10 cellular contexts compared by ENCODE assay signal in genomic region chr2:197229509-197230458, GRCh38.
A peak's percentile ranks its signal among the peaks of the same experiment; 100 is the strongest.
DNase-seq lines count a peak whose midpoint lies in the region; ATAC-seq, FAIRE-seq and TF ChIP-seq lines count a peak whose summit lies in the region.
"Had no signal": no experiment of that assay in that cellular context is flagged by ENCODE, and none has a peak within 500 bp of the region (broad histone marks: within the 10 kb centered on the region; RNA-seq: fewer than 3 reads in every experiment).

No MANE protein-coding gene starts in this region.

- no peak overlapping the region for H2AK5ac ChIP-seq in H9 (ENCODE audit: insufficient read length, low read length)

- H3K27me3 ChIP-seq in astrocyte (ENCODE audit: insufficient read depth, low read length) = no peaks in the 10 kb centered on the region
- H3K27me3 ChIP-seq in H9 (ENCODE audit: insufficient read depth, low read length) = no peaks in the 10 kb centered on the region
- H3K27me3 ChIP-seq: pancreas had no signal

- H4K20me1 ChIP-seq in astrocyte (ENCODE audit: insufficient read depth, low read length) (no peaks in the 10 kb centered on the region), H9 (ENCODE audit: control insufficient read depth, insufficient read depth, insufficient read length) (no peaks in the 10 kb centered on the region)

- no peak overlapping the region for H3K23ac ChIP-seq in H9 (ENCODE audit: insufficient read length, low read depth, low read length)

- H4K8ac ChIP-seq in H9 (replicated peaks; ENCODE audit: insufficient read length, low read depth, low read length) = no peak overlapping the region

- H3K14ac ChIP-seq in H9 (ENCODE audit: insufficient read depth, low read length) = no peak overlapping the region

- no CpG with 5 or more reads among the region's 4 CpGs for WGBS in H9 (ENCODE audit: extremely low coverage, insufficient read length, low lambda C conversion rate)

- H3K4me3 Mint-ChIP-seq in astrocyte (ENCODE audit: unreplicated experiment) = no peak overlapping the region
- H3K4me3 Mint-ChIP-seq in natural killer cell = peak overlapping the region; percentile 40
- H3K4me3 Mint-ChIP-seq in H9 = no peak overlapping the region

- H2AFZ ChIP-seq in astrocyte (ENCODE audit: low read depth, low read length) (no peak overlapping the region), H9 (ENCODE audit: low read length) (no peak overlapping the region)

- H3K4me1 Mint-ChIP-seq in astrocyte (ENCODE audit: low read depth, unreplicated experiment) = peaks cover 6% of the 10 kb centered on the region
- peaks cover 91 to 94% of the 10 kb centered on the region in 2 donors for H3K4me1 Mint-ChIP-seq in natural killer cell
- H3K4me1 Mint-ChIP-seq in H9 = peaks cover 3 to 4% of the 10 kb centered on the region in 2 experiments

- no peak overlapping the region for H4K5ac ChIP-seq in H9 (ENCODE audit: insufficient read length, low read depth, low read length)

- no peak overlapping the region for H3K9ac ChIP-seq in astrocyte (ENCODE audit: low read length)
- no peak overlapping the region for H3K9ac ChIP-seq in H9 (ENCODE audit: extremely low read depth, insufficient read length, low read length)

- H2BK12ac ChIP-seq in H9 (ENCODE audit: insufficient read length, low read depth, low read length) = no peak overlapping the region

- H3K27ac ChIP-seq in astrocyte (ENCODE audit: low read depth, low read length) (no peak overlapping the region), H9 (ENCODE audit: insufficient read length, low read depth, low read length) (no peak overlapping the region)
- H3K27ac ChIP-seq: pancreas had no signal

- no peak overlapping the region for H2BK5ac ChIP-seq in H9 (ENCODE audit: insufficient read length, low read length)

- no peak overlapping the region for H3K4me2 ChIP-seq in astrocyte (ENCODE audit: low read length)
- no peak overlapping the region for H3K4me2 ChIP-seq in H9 (ENCODE audit: insufficient read depth, insufficient read length, low read length)

- H3K36me3 Mint-ChIP-seq in astrocyte (ENCODE audit: low read depth, unreplicated experiment) = no peaks in the 10 kb centered on the region
- H3K36me3 Mint-ChIP-seq in natural killer cell = no peaks in the 10 kb centered on the region
- H3K36me3 Mint-ChIP-seq in H9 (ENCODE audit: insufficient read depth in 1 of 3, low read depth in 3 of 3) = no peaks in the 10 kb centered on the region

- H4K91ac ChIP-seq in H9 (ENCODE audit: insufficient read length, low read depth, low read length) = no peak overlapping the region

- H3K4me3 ChIP-seq in astrocyte (ENCODE audit: insufficient read depth, low read depth, low read length) = no peak overlapping the region
- H3K4me3 ChIP-seq: pancreas had no signal

- no peaks in the 10 kb centered on the region for H3K79me1 ChIP-seq in H9 (ENCODE audit: insufficient read depth, low read depth, low read length, poor library complexity, severe bottlenecking)

- DNase-seq in CD1c-positive myeloid dendritic cell (ENCODE audit: extremely low spot score) (peak; percentile 31), H4 (ENCODE audit: low spot score) (peak; percentile 21), astrocyte (ENCODE audit: low read depth) (peak; percentile 90), natural killer cell (no peak), H9 (no peak), DMS114 treated with DMSO at 0.1 percent for 48 hours (lab: John Stamatoyannopoulos, UW; ENCODE audit: unreplicated experiment) (no peak)
- DNase-seq: NCI-H2081, pancreas had no signal

- no peak overlapping the region for H2BK20ac ChIP-seq in H9 (ENCODE audit: low read depth, low read length, poor library complexity, severe bottlenecking)

- H3K4ac ChIP-seq in H9 (ENCODE audit: low read depth, low read length) = no peak overlapping the region

- intact Hi-C loops in natural killer cell (cut with micrococcal nuclease) = no loop called here

- no peak overlapping the region for H3T11ph ChIP-seq in H9 (ENCODE audit: low read length)

- no peaks in the 10 kb centered on the region for H3K9me3 ChIP-seq in astrocyte (ENCODE audit: insufficient read depth, low read depth, low read length)
- no peaks in the 10 kb centered on the region for H3K9me3 ChIP-seq in H9 (ENCODE audit: control insufficient read depth, low read depth, low read length)
- H3K9me3 ChIP-seq: pancreas had no signal

- no peak overlapping the region for H2BK15ac ChIP-seq in H9 (ENCODE audit: low read depth, low read length)

- no peak for ATAC-seq in natural killer cell
- ATAC-seq in GM21447 (IDR thresholded peaks at IDR 0.05; ENCODE audit: unreplicated experiment) = no peak
- ATAC-seq: HCT116, pancreas had no signal

- no peak overlapping the region for H3K18ac ChIP-seq in H9 (ENCODE audit: insufficient read length, low read depth, low read length)

- H3K36me3 ChIP-seq in astrocyte (ENCODE audit: insufficient read depth, low read length) = no peaks in the 10 kb centered on the region
- H3K36me3 ChIP-seq: pancreas had no signal

- peak; percentile 29 for FAIRE-seq in astrocyte (lab: Jason Lieb, UNC)

- no peaks in the 10 kb centered on the region for H3K9me3 Mint-ChIP-seq in astrocyte (ENCODE audit: unreplicated experiment)
- H3K9me3 Mint-ChIP-seq in natural killer cell = no peaks in the 10 kb centered on the region
- no peaks in the 10 kb centered on the region for H3K9me3 Mint-ChIP-seq in H9

- no peaks in the 10 kb centered on the region for H3K4me1 ChIP-seq in astrocyte (ENCODE audit: insufficient read depth, low read length)
- H3K4me1 ChIP-seq in H9 (ENCODE audit: insufficient read depth, low read length) = no peaks in the 10 kb centered on the region

- H3K27me3 Mint-ChIP-seq in astrocyte (ENCODE audit: low read depth, unreplicated experiment) (no peaks in the 10 kb centered on the region), natural killer cell (ENCODE audit: low read depth in 2 of 2) (no peaks in the 10 kb centered on the region), H9 (ENCODE audit: low read depth) (no peaks in the 10 kb centered on the region; the same call in 1 of the 2 replicates)

- H3K27ac Mint-ChIP-seq in astrocyte (ENCODE audit: unreplicated experiment) (no peak overlapping the region), natural killer cell (peak overlapping the region; percentile 72 to 89), H9 (no peak overlapping the region)

- no peak overlapping the region for H2BK120ac ChIP-seq in H9 (ENCODE audit: low read depth, low read length, poor library complexity, severe bottlenecking)

- no peaks in the 10 kb centered on the region for H3K23me2 ChIP-seq in H9 (ENCODE audit: insufficient read length, low read depth, low read length, poor library complexity, severe bottlenecking)

- H3K79me2 ChIP-seq in astrocyte (ENCODE audit: insufficient read depth, low read length) (no peaks in the 10 kb centered on the region), H9 (ENCODE audit: insufficient read depth, low read length) (no peaks in the 10 kb centered on the region)

- TF ChIP-seq CTCF in astrocyte (IDR thresholded peaks at IDR 0.05; ENCODE audit: insufficient read depth, low read depth, low read length) (no peak), natural killer cell (IDR thresholded peaks at IDR 0.05) (no peak), H9 (conservative IDR thresholded peaks at IDR 0.05) (no peak)

- no peak overlapping the region for H3K56ac ChIP-seq in H9 (ENCODE audit: insufficient read length, low read depth, low read length)

Comparison
In these comparisons a context has a peak if more than half of its experiments do, and no peak if none do; other contexts are left out.
1. DNase-seq: peak in CD1c-positive myeloid dendritic cell (single experiment), H4 (single experiment) and astrocyte (single experiment); none in natural killer cell (single experiment), H9 (single experiment) and DMS114 treated with DMSO at 0.1 percent for 48 hours (single experiment).
2. H3K27ac Mint-ChIP-seq: peak in natural killer cell (2 of 2); none in astrocyte (single experiment) and H9 (0 of 3).